34 cellular contexts compared by ENCODE assay signal in the genomic region with DNA sequence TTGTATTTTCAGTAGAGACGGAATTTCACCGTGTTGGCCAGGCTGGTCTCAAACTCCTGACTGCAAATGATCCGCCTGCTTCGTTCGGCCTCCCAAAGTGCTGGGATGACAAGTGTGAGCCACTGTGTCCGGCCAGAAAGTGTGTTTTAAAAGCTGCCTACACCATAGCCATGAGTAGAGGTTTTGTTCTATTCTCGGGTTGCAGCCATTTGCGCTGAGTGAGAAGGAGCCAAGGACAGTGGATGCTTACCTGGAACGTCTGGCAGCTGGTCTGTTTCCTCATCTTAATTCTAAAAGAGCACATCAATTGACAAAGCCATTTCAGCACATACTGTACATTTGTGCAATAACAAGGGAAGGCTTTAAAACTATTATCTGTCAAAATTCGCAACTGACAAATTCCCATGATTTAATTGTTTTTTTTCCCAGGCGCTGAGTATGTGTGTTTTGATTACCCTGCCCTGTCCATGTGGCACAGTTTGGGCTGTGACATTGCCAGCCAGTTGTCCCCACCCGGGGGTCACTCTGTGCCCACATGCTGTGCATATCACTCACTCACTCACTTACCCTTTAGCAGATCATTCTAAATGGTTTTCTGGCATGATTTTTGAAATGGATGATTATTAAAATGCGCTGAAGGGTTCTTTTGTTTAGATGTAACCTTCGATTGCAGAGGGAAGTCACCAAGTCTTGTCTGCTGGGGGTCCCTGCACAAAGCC.
"Had no signal": no experiment of that assay in that cellular context is flagged by ENCODE, and none has a peak within 500 bp of the region (broad histone marks: within the 10 kb centered on the region; RNA-seq: fewer than 3 reads in every experiment).

No MANE protein-coding gene starts in this region.

- H3K4me1 ChIP-seq: adrenal gland, esophagus muscularis mucosa had no signal

- H3K4me1 Mint-ChIP-seq: activated B cell treated with CpG ODN at 0.5 μM for 24 hours; activated CD4-positive, alpha-beta T cell treated with anti-CD3 and anti-CD28 coated beads for 36 hours; activated CD4-positive, alpha-beta T cell treated with anti-CD3 and anti-CD28 coated beads, Interleukin-2, amount 10 ng/mL, durations not matched to agents 24 days and 14 days; activated CD8-positive, alpha-beta memory T cell treated with anti-CD3 and anti-CD28 coated beads, Interleukin-2, amount 10 ng/mL, durations not matched to agents 7 days and 5 days; activated naive CD4-positive, alpha-beta T cell treated with anti-CD3 and anti-CD28 coated beads, Interleukin-2, amount 50 U/mL, for 24 hours; activated naive CD8-positive, alpha-beta T cell treated with anti-CD3 and anti-CD28 coated beads for 36 hours; activated naive CD8-positive, alpha-beta T cell treated with anti-CD3 and anti-CD28 coated beads, Interleukin-2, amount 50 U/mL, for 24 hours had no signal

- H3K27ac ChIP-seq: adrenal gland, esophagus muscularis mucosa, WERI-Rb-1 had no signal

- H3K36me3 ChIP-seq: adrenal gland, esophagus muscularis mucosa, WERI-Rb-1 had no signal

- H3K9me3 ChIP-seq: adrenal gland, esophagus muscularis mucosa had no signal

- H3K36me3 Mint-ChIP-seq: activated CD4-positive, alpha-beta memory T cell treated with anti-CD3 and anti-CD28 coated beads for 36 hours; activated CD8-positive, alpha-beta memory T cell treated with anti-CD3 and anti-CD28 coated beads, Interleukin-2, amount 10 ng/mL, durations not matched to agents 7 days and 5 days; activated naive CD8-positive, alpha-beta T cell treated with anti-CD3 and anti-CD28 coated beads for 36 hours had no signal

- H3K27me3 ChIP-seq: adrenal gland, esophagus muscularis mucosa had no signal

- H3K4me3 Mint-ChIP-seq: activated B cell treated with CpG ODN at 0.5 μM for 24 hours; activated CD4-positive, alpha-beta memory T cell treated with anti-CD3 and anti-CD28 coated beads for 36 hours; activated CD4-positive, alpha-beta T cell treated with anti-CD3 and anti-CD28 coated beads for 36 hours; activated CD4-positive, alpha-beta T cell treated with anti-CD3 and anti-CD28 coated beads, Interleukin-2, amount 10 ng/mL, durations not matched to agents 24 days and 14 days; activated CD8-positive, alpha-beta memory T cell treated with anti-CD3 and anti-CD28 coated beads, Interleukin-2, amount 10 ng/mL, durations not matched to agents 7 days and 5 days; activated CD8-positive, alpha-beta T cell treated with anti-CD3 and anti-CD28 coated beads, Interleukin-2, amount 10 ng/mL, durations not matched to agents 7 days and 5 days; activated naive CD4-positive, alpha-beta T cell treated with anti-CD3 and anti-CD28 coated beads for 36 hours; activated naive CD4-positive, alpha-beta T cell treated with anti-CD3 and anti-CD28 coated beads, Interleukin-2, amount 50 U/mL, for 24 hours; activated naive CD8-positive, alpha-beta T cell treated with anti-CD3 and anti-CD28 coated beads for 36 hours; activated naive CD8-positive, alpha-beta T cell treated with anti-CD3 and anti-CD28 coated beads, Interleukin-2, amount 50 U/mL, for 24 hours; activated T-helper 1 cell treated with anti-CD3 and anti-CD28 coated beads, Interleukin-12 subunit alpha, Interleukin-12 subunit beta, Interleukin-2, Interleukin-4 antibody, amounts not matched to agents 30 ng/mL and 10 ng/mL and 1 ng/mL, durations not matched to agents 14 hours and 24 hours and 36 hours; brain; central memory CD8-positive, alpha-beta T cell; effector memory CD8-positive, alpha-beta T cell; T-helper 17 cell; T-helper 2 cell treated with Interferon-gamma antibody and Interleukin-4, amounts not matched to agents 5 μg/mL and 100 μg/mL, for 36 hours had no signal

- H3K4me3 ChIP-seq: adrenal gland, esophagus muscularis mucosa had no signal

- H3K27me3 Mint-ChIP-seq: activated B cell treated with CpG ODN at 0.5 μM for 24 hours; activated CD4-positive, alpha-beta memory T cell treated with anti-CD3 and anti-CD28 coated beads for 36 hours; activated CD4-positive, alpha-beta T cell treated with anti-CD3 and anti-CD28 coated beads for 36 hours; activated CD4-positive, alpha-beta T cell treated with anti-CD3 and anti-CD28 coated beads, Interleukin-2, amount 10 ng/mL, durations not matched to agents 24 days and 14 days; activated CD8-positive, alpha-beta memory T cell treated with anti-CD3 and anti-CD28 coated beads, Interleukin-2, amount 10 ng/mL, durations not matched to agents 7 days and 5 days; activated naive CD4-positive, alpha-beta T cell treated with anti-CD3 and anti-CD28 coated beads, Interleukin-2, amount 50 U/mL, for 24 hours; activated naive CD8-positive, alpha-beta T cell treated with anti-CD3 and anti-CD28 coated beads for 36 hours; activated naive CD8-positive, alpha-beta T cell treated with anti-CD3 and anti-CD28 coated beads, Interleukin-2, amount 50 U/mL, for 24 hours; brain; central memory CD8-positive, alpha-beta T cell; effector memory CD8-positive, alpha-beta T cell; T-helper 17 cell had no signal

- DNase-seq: activated B cell treated with CpG ODN at 0.5 μM for 24 hours; activated CD4-positive, alpha-beta memory T cell treated with anti-CD3 and anti-CD28 coated beads for 36 hours; activated CD4-positive, alpha-beta T cell treated with anti-CD3 and anti-CD28 coated beads for 36 hours; activated CD4-positive, alpha-beta T cell treated with anti-CD3 and anti-CD28 coated beads, Interleukin-2, amount 10 ng/mL, durations not matched to agents 24 days and 14 days; activated CD8-positive, alpha-beta memory T cell treated with anti-CD3 and anti-CD28 coated beads, Interleukin-2, amount 10 ng/mL, durations not matched to agents 7 days and 5 days; activated CD8-positive, alpha-beta memory T cell treated with anti-CD3 and anti-CD28 coated beads, Interleukin-2, amount 50 U/mL, for 4 hours; activated CD8-positive, alpha-beta T cell treated with anti-CD3 and anti-CD28 coated beads, Interleukin-2, amount 10 ng/mL, durations not matched to agents 7 days and 5 days; activated effector memory CD4-positive, alpha-beta T cell treated with anti-CD3 and anti-CD28 coated beads, Interleukin-2, amount 50 U/mL, for 16 hours; activated naive CD4-positive, alpha-beta T cell treated with anti-CD3 and anti-CD28 coated beads for 36 hours; activated naive CD8-positive, alpha-beta T cell treated with anti-CD3 and anti-CD28 coated beads for 36 hours; activated naive CD8-positive, alpha-beta T cell treated with anti-CD3 and anti-CD28 coated beads, Interleukin-2, amount 50 U/mL, for 24 hours; activated T-cell treated with anti-CD3 and anti-CD28 coated beads, Interleukin-2, amount 50 U/mL, for 1 hour; activated T-cell treated with anti-CD3 and anti-CD28 coated beads, Interleukin-2, amount 50 U/mL, for 48 hours; amygdala; cortex of kidney; dermis blood vessel endothelial cell; effector CD4-positive, alpha-beta T cell; effector memory CD8-positive, alpha-beta T cell; erythroblast; foreskin melanocyte; head of caudate nucleus; T-helper 1 cell; T-helper 17 cell; T1000; WERI-Rb-1 had no signal

- ATAC-seq: activated CD4-positive, alpha-beta T cell treated with anti-CD3 and anti-CD28 coated beads for 36 hours; activated CD4-positive, CD25-positive, alpha-beta regulatory T cell treated with anti-CD3 and anti-CD28 coated beads, Interleukin-2, amount 50 U/mL, for 24 hours; activated CD8-positive, alpha-beta memory T cell treated with anti-CD3 and anti-CD28 coated beads, Interleukin-2, amount 10 ng/mL, durations not matched to agents 7 days and 5 days; activated CD8-positive, alpha-beta T cell treated with anti-CD3 and anti-CD28 coated beads, Interleukin-2, amount 10 ng/mL, durations not matched to agents 7 days and 5 days; activated naive CD8-positive, alpha-beta T cell treated with anti-CD3 and anti-CD28 coated beads, Interleukin-2, amount 50 U/mL, for 24 hours; effector memory CD8-positive, alpha-beta T cell; T-helper 17 cell had no signal

- H3K9me3 Mint-ChIP-seq: activated B cell treated with CpG ODN at 0.5 μM for 24 hours; activated CD4-positive, alpha-beta memory T cell treated with anti-CD3 and anti-CD28 coated beads for 36 hours; activated CD4-positive, alpha-beta T cell treated with anti-CD3 and anti-CD28 coated beads, Interleukin-2, amount 10 ng/mL, durations not matched to agents 24 days and 14 days; activated naive CD4-positive, alpha-beta T cell treated with anti-CD3 and anti-CD28 coated beads for 36 hours; activated naive CD4-positive, alpha-beta T cell treated with anti-CD3 and anti-CD28 coated beads, Interleukin-2, amount 50 U/mL, for 24 hours; activated naive CD8-positive, alpha-beta T cell treated with anti-CD3 and anti-CD28 coated beads for 36 hours; activated naive CD8-positive, alpha-beta T cell treated with anti-CD3 and anti-CD28 coated beads, Interleukin-2, amount 50 U/mL, for 24 hours; activated T-helper 1 cell treated with anti-CD3 and anti-CD28 coated beads, Interleukin-12 subunit alpha, Interleukin-12 subunit beta, Interleukin-2, Interleukin-4 antibody, amounts not matched to agents 30 ng/mL and 10 ng/mL and 1 ng/mL, durations not matched to agents 14 hours and 24 hours and 36 hours; activated T-helper 2 cell treated with anti-CD3 and anti-CD28 coated beads, Interferon-gamma antibody, Interleukin-2, Interleukin-4, amounts not matched to agents 10 μg/mL and 5 μg/mL and 100 μg/mL, durations not matched to agents 14 hours and 24 hours and 36 hours; central memory CD8-positive, alpha-beta T cell; effector memory CD8-positive, alpha-beta T cell; T-helper 2 cell treated with Interferon-gamma antibody and Interleukin-4, amounts not matched to agents 5 μg/mL and 100 μg/mL, for 36 hours had no signal

- H3K27ac Mint-ChIP-seq: activated B cell treated with CpG ODN at 0.5 μM for 24 hours; activated CD4-positive, alpha-beta memory T cell treated with anti-CD3 and anti-CD28 coated beads for 36 hours; activated CD4-positive, alpha-beta T cell treated with anti-CD3 and anti-CD28 coated beads for 36 hours; activated CD4-positive, alpha-beta T cell treated with anti-CD3 and anti-CD28 coated beads, Interleukin-2, amount 10 ng/mL, durations not matched to agents 24 days and 14 days; activated CD8-positive, alpha-beta memory T cell treated with anti-CD3 and anti-CD28 coated beads, Interleukin-2, amount 10 ng/mL, durations not matched to agents 7 days and 5 days; activated CD8-positive, alpha-beta T cell treated with anti-CD3 and anti-CD28 coated beads, Interleukin-2, amount 10 ng/mL, durations not matched to agents 7 days and 5 days; activated naive CD4-positive, alpha-beta T cell treated with anti-CD3 and anti-CD28 coated beads for 36 hours; activated naive CD4-positive, alpha-beta T cell treated with anti-CD3 and anti-CD28 coated beads, Interleukin-2, amount 50 U/mL, for 24 hours; activated naive CD8-positive, alpha-beta T cell treated with anti-CD3 and anti-CD28 coated beads for 36 hours; activated naive CD8-positive, alpha-beta T cell treated with anti-CD3 and anti-CD28 coated beads, Interleukin-2, amount 50 U/mL, for 24 hours; activated T-helper 1 cell treated with anti-CD3 and anti-CD28 coated beads, Interleukin-12 subunit alpha, Interleukin-12 subunit beta, Interleukin-2, Interleukin-4 antibody, amounts not matched to agents 30 ng/mL and 10 ng/mL and 1 ng/mL, durations not matched to agents 14 hours and 24 hours and 36 hours; activated T-helper 2 cell treated with anti-CD3 and anti-CD28 coated beads, Interferon-gamma antibody, Interleukin-2, Interleukin-4, amounts not matched to agents 10 μg/mL and 5 μg/mL and 100 μg/mL, durations not matched to agents 14 hours and 24 hours and 36 hours; effector memory CD8-positive, alpha-beta T cell; T-helper 17 cell; T-helper 2 cell treated with Interferon-gamma antibody and Interleukin-4, amounts not matched to agents 5 μg/mL and 100 μg/mL, for 36 hours had no signal
